Comparison of ENCODE assay signal across 2 cellular contexts in genomic region chr12:6080149-6081045, GRCh38.
TF ChIP-seq lines count a peak whose summit lies in the region.

No MANE protein-coding gene starts in this region.

TF ChIP-seq in H1, 55 proteins besides CTCF, POLR2A, EP300 and RAD21:
- TF ChIP-seq E2F6 (IDR thresholded peaks at IDR 0.05) = no peak
- no peak for TF ChIP-seq TAF7 (optimal IDR thresholded peaks at IDR 0.05; ENCODE audit: borderline replicate concordance, low read depth, low read length)

TF ChIP-seq in HepG2, 621 proteins besides CTCF, POLR2A, EP300 and RAD21:
- TF ChIP-seq MYPOP (CRISPR knock-in tag; IDR thresholded peaks at IDR 0.05) = no peak
- TF ChIP-seq ZNF274 (CRISPR knock-in tag; IDR thresholded peaks at IDR 0.05) = no peak
- no peak for TF ChIP-seq CSRNP1 (CRISPR knock-in tag; IDR thresholded peaks at IDR 0.05)
- no peak for TF ChIP-seq AKAP8 (CRISPR knock-in tag; IDR thresholded peaks at IDR 0.05)
- no peak for TF ChIP-seq HOXA9 (CRISPR knock-in tag; IDR thresholded peaks at IDR 0.05; ENCODE audit: borderline replicate concordance)
- no peak for TF ChIP-seq ATF6 (CRISPR knock-in tag; conservative IDR thresholded peaks at IDR 0.05)
- TF ChIP-seq PAX8 (CRISPR knock-in tag; IDR thresholded peaks at IDR 0.05; ENCODE audit: borderline replicate concordance) = no peak
- TF ChIP-seq ZBTB43 (CRISPR knock-in tag; conservative IDR thresholded peaks at IDR 0.05) = no peak
